Comparison of ENCODE assay signal across 10 cellular contexts in genomic region chr6:135567375-135568083, GRCh38.
"Had no signal": no experiment of that assay in that cellular context is flagged by ENCODE, and none has a peak within 500 bp of the region (broad histone marks: within the 10 kb centered on the region; RNA-seq: fewer than 3 reads in every experiment).

No MANE protein-coding gene starts in this region.

- H3K27ac ChIP-seq: gastroesophageal sphincter, suprapubic skin had no signal

- DNase-seq: activated CD4-positive, alpha-beta T cell treated with anti-CD3 and anti-CD28 coated beads for 1 hour; activated naive CD4-positive, alpha-beta T cell treated with Interleukin-2 at 50 U/mL for 16 hours; cerebellar nuclear complex; retina; SIG-M5; T1000 had no signal

- H3K9me3 Mint-ChIP-seq: dendritic cell treated with granulocyte-macrophage colony-stimulating factor and Interleukin-4, amounts not matched to agents 40 ng/mL and 50 ng/mL, for 4 days had no signal

- H3K9me3 ChIP-seq: gastroesophageal sphincter, suprapubic skin had no signal

- H3K36me3 Mint-ChIP-seq: type B pancreatic cell had no signal

- H3K27ac Mint-ChIP-seq: dendritic cell treated with granulocyte-macrophage colony-stimulating factor and Interleukin-4, amounts not matched to agents 40 ng/mL and 50 ng/mL, for 4 days; type B pancreatic cell had no signal

- H3K4me3 ChIP-seq: gastroesophageal sphincter, suprapubic skin had no signal

- H3K4me1 ChIP-seq: gastroesophageal sphincter, suprapubic skin had no signal

- H3K27me3 Mint-ChIP-seq: type B pancreatic cell had no signal

- H3K27me3 ChIP-seq: gastroesophageal sphincter, suprapubic skin had no signal

- H3K36me3 ChIP-seq: gastroesophageal sphincter, suprapubic skin had no signal

- H3K4me3 Mint-ChIP-seq: dendritic cell treated with granulocyte-macrophage colony-stimulating factor and Interleukin-4, amounts not matched to agents 40 ng/mL and 50 ng/mL, for 4 days; type B pancreatic cell had no signal

- ATAC-seq: gastroesophageal sphincter had no signal
